1 cellular context compared by ENCODE assay signal in genomic region chr19:18733196-18733647, GRCh38.
TF ChIP-seq lines count a peak whose summit lies in the region.

No MANE protein-coding gene starts in this region.

TF ChIP-seq in H1, 55 proteins besides CTCF, POLR2A, EP300 and RAD21:
- no peak for TF ChIP-seq SP2 (IDR thresholded peaks at IDR 0.05; ENCODE audit: low read length)
- TF ChIP-seq JUND (IDR thresholded peaks at IDR 0.05; ENCODE audit: low read length), result no peak
- TF ChIP-seq CEBPB (IDR thresholded peaks at IDR 0.05; ENCODE audit: low read depth, low read length), result no peak
- no peak for TF ChIP-seq GABPA (IDR thresholded peaks at IDR 0.05; ENCODE audit: borderline replicate concordance, insufficient read depth, low read length)
- no peak for TF ChIP-seq NANOG (IDR thresholded peaks at IDR 0.05; ENCODE audit: insufficient read depth, low read depth, low read length, poor library complexity, severe bottlenecking)
- TF ChIP-seq ATF3 (IDR thresholded peaks at IDR 0.05; ENCODE audit: insufficient read depth, low read depth, low read length), result no peak
- TF ChIP-seq KDM4A (IDR thresholded peaks at IDR 0.05; ENCODE audit: low read depth, low read length, severe bottlenecking), result no peak
- TF ChIP-seq SP4 (IDR thresholded peaks at IDR 0.05; ENCODE audit: low read length), result no peak
- TF ChIP-seq RXRA (IDR thresholded peaks at IDR 0.05; ENCODE audit: insufficient read depth, low read depth, low read length), result no peak
- TF ChIP-seq CBX8 (IDR thresholded peaks at IDR 0.05; ENCODE audit: borderline replicate concordance, low read depth, low read length), result no peak
- no peak for TF ChIP-seq SUZ12 (IDR thresholded peaks at IDR 0.05; ENCODE audit: low read length)
- no peak for TF ChIP-seq TBP (IDR thresholded peaks at IDR 0.05; ENCODE audit: low read depth, low read length)
- TF ChIP-seq EGR1 (IDR thresholded peaks at IDR 0.05; ENCODE audit: borderline replicate concordance, low read depth, low read length), result no peak
- TF ChIP-seq SAP30 (IDR thresholded peaks at IDR 0.05; ENCODE audit: insufficient read depth, insufficient replicate concordance, low read length), result no peak
- no peak for TF ChIP-seq CHD1 (IDR thresholded peaks at IDR 0.05; ENCODE audit: low read depth, low read length)
- no peak for TF ChIP-seq BCL11A (IDR thresholded peaks at IDR 0.05; ENCODE audit: low read depth in 2 of 2, low read length in 2 of 2)
- no peak for TF ChIP-seq USF2 (IDR thresholded peaks at IDR 0.05; ENCODE audit: low read length)
- no peak for TF ChIP-seq KDM1A (IDR thresholded peaks at IDR 0.05; ENCODE audit: borderline replicate concordance, low read length)
- no peak for TF ChIP-seq SIX5 (IDR thresholded peaks at IDR 0.05; ENCODE audit: low read depth, low read length)
- no peak for TF ChIP-seq TAF7 (optimal IDR thresholded peaks at IDR 0.05; ENCODE audit: borderline replicate concordance, low read depth, low read length)
